Comparison of ENCODE assay signal across 18 cellular contexts in genomic region chr2:28293416-28293815, GRCh38.
DNase-seq lines count a peak whose midpoint lies in the region; ATAC-seq and TF ChIP-seq lines count a peak whose summit lies in the region.
"Had no signal": no experiment of that assay in that cellular context is flagged by ENCODE, and none has a peak within 500 bp of the region (broad histone marks: within the 10 kb centered on the region; RNA-seq: fewer than 3 reads in every experiment).

No MANE protein-coding gene starts in this region.

- H2AFZ ChIP-seq in smooth muscle cell (ENCODE audit: low read depth): no peak overlapping the region

- no peaks in the 10 kb centered on the region for H3K27me3 ChIP-seq in foreskin keratinocyte
- no peaks in the 10 kb centered on the region for H3K27me3 ChIP-seq in smooth muscle cell (ENCODE audit: low read depth)
- no peaks in the 10 kb centered on the region for H3K27me3 ChIP-seq in Peyer's patch
- H3K27me3 ChIP-seq: BLaER1 treated with 17β-estradiol and CSF1 and Interleukin-3, amounts not matched to agents 10 nM and 100 nM; MG63 had no signal

- peaks cover 46% of the 10 kb centered on the region for H3K4me1 Mint-ChIP-seq in activated naive CD8-positive, alpha-beta T cell treated with anti-CD3 and anti-CD28 coated beads, Interleukin-2, amount 50 U/mL, for 24 hours
- H3K4me1 Mint-ChIP-seq in activated naive CD8-positive, alpha-beta T cell treated with anti-CD3 and anti-CD28 coated beads for 36 hours: peaks cover 17% of the 10 kb centered on the region

- H3K79me2 ChIP-seq in smooth muscle cell (ENCODE audit: low read depth): no peaks in the 10 kb centered on the region

- peak overlapping the region; percentile 15 for H3K27ac Mint-ChIP-seq in activated naive CD8-positive, alpha-beta T cell treated with anti-CD3 and anti-CD28 coated beads, Interleukin-2, amount 50 U/mL, for 24 hours
- H3K27ac Mint-ChIP-seq in activated naive CD8-positive, alpha-beta T cell treated with anti-CD3 and anti-CD28 coated beads for 36 hours: no peak overlapping the region

- H3K9me3 Mint-ChIP-seq in activated naive CD8-positive, alpha-beta T cell treated with anti-CD3 and anti-CD28 coated beads, Interleukin-2, amount 50 U/mL, for 24 hours: no peaks in the 10 kb centered on the region
- H3K9me3 Mint-ChIP-seq in activated naive CD8-positive, alpha-beta T cell treated with anti-CD3 and anti-CD28 coated beads for 36 hours: no peaks in the 10 kb centered on the region

- peaks cover 44% of the 10 kb centered on the region for H3K4me1 ChIP-seq in foreskin keratinocyte
- H3K4me1 ChIP-seq in smooth muscle cell (ENCODE audit: low read depth): peaks cover 8% of the 10 kb centered on the region
- no peaks in the 10 kb centered on the region for H3K4me1 ChIP-seq in Peyer's patch

- H3K9me3 ChIP-seq in smooth muscle cell (replicated peaks; ENCODE audit: low read depth): no peaks in the 10 kb centered on the region
- no peaks in the 10 kb centered on the region for H3K9me3 ChIP-seq in Peyer's patch
- H3K9me3 ChIP-seq: BLaER1 treated with 17β-estradiol and CSF1 and Interleukin-3, amounts not matched to agents 10 nM and 100 nM; MG63 had no signal

- H3K27me3 Mint-ChIP-seq in activated naive CD8-positive, alpha-beta T cell treated with anti-CD3 and anti-CD28 coated beads, Interleukin-2, amount 50 U/mL, for 24 hours: no peaks in the 10 kb centered on the region
- H3K27me3 Mint-ChIP-seq in activated naive CD8-positive, alpha-beta T cell treated with anti-CD3 and anti-CD28 coated beads for 36 hours: no peaks in the 10 kb centered on the region

- H3K9ac ChIP-seq in smooth muscle cell (ENCODE audit: low read depth): no peak overlapping the region
- H3K9ac ChIP-seq: BLaER1 treated with 17β-estradiol and CSF1 and Interleukin-3, amounts not matched to agents 10 nM and 100 nM; KMS-11 had no signal

- H3K36me3 Mint-ChIP-seq in activated naive CD8-positive, alpha-beta T cell treated with anti-CD3 and anti-CD28 coated beads, Interleukin-2, amount 50 U/mL, for 24 hours (ENCODE audit: low read depth): peaks cover 2% of the 10 kb centered on the region
- peaks cover 4% of the 10 kb centered on the region for H3K36me3 Mint-ChIP-seq in activated naive CD8-positive, alpha-beta T cell treated with anti-CD3 and anti-CD28 coated beads for 36 hours

- no peak for ATAC-seq in activated naive CD8-positive, alpha-beta T cell treated with anti-CD3 and anti-CD28 coated beads, Interleukin-2, amount 50 U/mL, for 24 hours
- ATAC-seq in foreskin keratinocyte: peak; percentile 73
- no peak for ATAC-seq in sciatic nerve
- ATAC-seq: Panc1 had no signal

- no peak for TF ChIP-seq POLR2A in Peyer's patch (IDR thresholded peaks at IDR 0.05)

- H3K36me3 ChIP-seq in smooth muscle cell (ENCODE audit: low read depth) (no peaks in the 10 kb centered on the region), Peyer's patch (no peaks in the 10 kb centered on the region)
- H3K36me3 ChIP-seq: MG63 had no signal

- H3K4me2 ChIP-seq in smooth muscle cell: peak overlapping the region; percentile 29
- H3K4me2 ChIP-seq: BLaER1 treated with 17β-estradiol and CSF1 and Interleukin-3, amounts not matched to agents 10 nM and 100 nM; KMS-11 had no signal

- H3F3A ChIP-seq in smooth muscle cell (ENCODE audit: low read depth): peaks cover 14% of the 10 kb centered on the region

- DNase-seq in activated naive CD8-positive, alpha-beta T cell treated with anti-CD3 and anti-CD28 coated beads, Interleukin-2, amount 50 U/mL, for 24 hours: no peak
- no peak for DNase-seq in activated naive CD8-positive, alpha-beta T cell treated with anti-CD3 and anti-CD28 coated beads for 36 hours
- DNase-seq in amniotic epithelial cell (ENCODE audit: low read depth) (peak; percentile 59), foreskin keratinocyte (peak; percentile 84 to 95), smooth muscle cell (lab: John Stamatoyannopoulos, UW; ENCODE audit: unreplicated experiment) (no peak), Peyer's patch (no peak), sciatic nerve (ENCODE audit: low spot score) (no peak)
- no peak for DNase-seq in activated naive CD4-positive, alpha-beta T cell treated with anti-CD3 and anti-CD28 coated beads, Interleukin-2, amount 50 U/mL, for 16 hours
- DNase-seq: DMS 273 treated with DMSO at 0.1 percent for 48 hours, MG63, NCI-H1105, NCI-H187 treated with DMSO at 0.1 percent for 48 hours, NCI-H2171, NCI-H82 had no signal

- TF ChIP-seq CTCF in foreskin keratinocyte (conservative IDR thresholded peaks at IDR 0.05) (no peak), smooth muscle cell (IDR thresholded peaks at IDR 0.05; ENCODE audit: borderline replicate concordance, insufficient read depth, poor library complexity, severe bottlenecking) (no peak), Peyer's patch (IDR thresholded peaks at IDR 0.05) (no peak)

- H3K4me3 Mint-ChIP-seq in activated naive CD8-positive, alpha-beta T cell treated with anti-CD3 and anti-CD28 coated beads, Interleukin-2, amount 50 U/mL, for 24 hours: no peak overlapping the region
- no peak overlapping the region for H3K4me3 Mint-ChIP-seq in activated naive CD8-positive, alpha-beta T cell treated with anti-CD3 and anti-CD28 coated beads for 36 hours

- intact Hi-C loops in sciatic nerve (cut with DNase I): no loop called here

- no peaks in the 10 kb centered on the region for H4K20me1 ChIP-seq in smooth muscle cell (ENCODE audit: low read depth)
- H4K20me1 ChIP-seq: BLaER1 treated with 17β-estradiol and CSF1 and Interleukin-3, amounts not matched to agents 10 nM and 100 nM had no signal

- WGBS in smooth muscle cell (ENCODE audit: low lambda C conversion rate): 36% methylated on average over 5 of the region's 5 CpGs

- H3K27ac ChIP-seq in foreskin keratinocyte: no peak overlapping the region
- H3K27ac ChIP-seq in smooth muscle cell (ENCODE audit: low read depth): peak overlapping the region; percentile 81
- no peak overlapping the region for H3K27ac ChIP-seq in Peyer's patch
- H3K27ac ChIP-seq: 22Rv1; BLaER1 treated with 17β-estradiol and CSF1 and Interleukin-3, amounts not matched to agents 10 nM and 100 nM; KMS-11 had no signal

- H3K4me3 ChIP-seq in smooth muscle cell (no peak overlapping the region), Peyer's patch (no peak overlapping the region)
- H3K4me3 ChIP-seq: BLaER1 treated with 17β-estradiol and CSF1 and Interleukin-3, amounts not matched to agents 10 nM and 100 nM; MG63 had no signal

Comparison
In these comparisons a context has a peak if more than half of its experiments do, and no peak if none do; other contexts are left out.
1. DNase-seq: peak in amniotic epithelial cell (single experiment) and foreskin keratinocyte (2 of 2); none in activated naive CD8-positive, alpha-beta T cell treated with anti-CD3 and anti-CD28 coated beads, Interleukin-2, amount 50 U/mL, for 24 hours (single experiment), activated naive CD8-positive, alpha-beta T cell treated with anti-CD3 and anti-CD28 coated beads for 36 hours (single experiment), smooth muscle cell (single experiment), activated naive CD4-positive, alpha-beta T cell treated with anti-CD3 and anti-CD28 coated beads, Interleukin-2, amount 50 U/mL, for 16 hours (single experiment), Peyer's patch (0 of 3) and sciatic nerve (single experiment).